In the genomic region with DNA sequence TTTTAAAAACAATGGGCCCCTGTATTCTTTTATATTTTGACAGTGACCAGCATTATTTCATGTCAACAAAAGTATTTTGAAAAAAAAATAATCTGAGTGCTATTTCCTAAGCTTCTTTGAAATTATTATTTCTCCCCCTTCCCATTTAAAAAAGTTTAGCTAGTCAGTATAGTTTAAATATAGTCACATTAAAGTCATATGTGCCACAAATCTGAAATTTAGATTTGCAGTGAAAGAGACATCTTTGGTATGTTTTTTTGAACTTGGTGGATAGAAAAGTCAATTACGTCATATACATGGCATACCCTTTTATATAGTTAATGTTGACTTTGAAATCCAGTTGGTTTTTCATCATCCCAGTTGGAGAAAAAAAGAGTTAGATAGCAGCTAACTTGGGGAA, we compare ENCODE assay signal across 35 cellular contexts.
"Had no signal": no experiment of that assay in that cellular context is flagged by ENCODE, and none has a peak within 500 bp of the region (broad histone marks: within the 10 kb centered on the region; RNA-seq: fewer than 3 reads in every experiment).

No MANE protein-coding gene starts in this region.

- H3K36me3 ChIP-seq: ascending aorta, cardiac muscle cell had no signal

- H3K9me3 Mint-ChIP-seq: activated B cell treated with CpG ODN at 0.5 μM for 24 hours; activated CD4-positive, alpha-beta memory T cell treated with anti-CD3 and anti-CD28 coated beads, Interleukin-2, amount 10 ng/mL, durations not matched to agents 7 days and 5 days; activated CD4-positive, alpha-beta T cell treated with anti-CD3 and anti-CD28 coated beads, Interleukin-2, amount 10 ng/mL, durations not matched to agents 7 days and 5 days; activated naive CD4-positive, alpha-beta T cell treated with anti-CD3 and anti-CD28 coated beads, Interleukin-2, amount 10 ng/mL, durations not matched to agents 7 days and 5 days; activated naive CD4-positive, alpha-beta T cell treated with anti-CD3 and anti-CD28 coated beads, Interleukin-2, amount 50 U/mL, for 24 hours; activated naive CD8-positive, alpha-beta T cell treated with anti-CD3 and anti-CD28 coated beads, Interleukin-2, amount 10 ng/mL, durations not matched to agents 7 days and 5 days; activated naive CD8-positive, alpha-beta T cell treated with anti-CD3 and anti-CD28 coated beads, Interleukin-2, amount 50 U/mL, for 24 hours; activated T-cell treated with anti-CD3 and anti-CD28 coated beads, Interleukin-2, amount 50 U/mL, for 24 hours; activated T-helper 2 cell treated with anti-CD3 and anti-CD28 coated beads, Interferon-gamma antibody, Interleukin-2, Interleukin-4, amounts not matched to agents 10 μg/mL and 5 μg/mL and 100 μg/mL, durations not matched to agents 14 hours and 24 hours and 36 hours; brain; central memory CD8-positive, alpha-beta T cell; T-helper 1 cell treated with Interleukin-12 subunit alpha and Interleukin-12 subunit beta and Interleukin-4 antibody, amounts not matched to agents 30 μg/mL and 1 μg/mL, for 36 hours; T-helper 2 cell treated with Interferon-gamma antibody and Interleukin-4, amounts not matched to agents 5 μg/mL and 100 μg/mL, for 36 hours had no signal

- H3K4me1 ChIP-seq: ascending aorta had no signal

- H3K27ac Mint-ChIP-seq: activated B cell treated with CpG ODN at 0.5 μM for 24 hours; activated CD4-positive, alpha-beta memory T cell treated with anti-CD3 and anti-CD28 coated beads, Interleukin-2, amount 10 ng/mL, durations not matched to agents 7 days and 5 days; activated CD4-positive, alpha-beta T cell treated with anti-CD3 and anti-CD28 coated beads for 36 hours; activated CD4-positive, alpha-beta T cell treated with anti-CD3 and anti-CD28 coated beads, Interleukin-2, amount 10 ng/mL, durations not matched to agents 7 days and 5 days; activated CD8-positive, alpha-beta memory T cell treated with anti-CD3 and anti-CD28 coated beads, Interleukin-2, amount 10 ng/mL, durations not matched to agents 7 days and 5 days; activated CD8-positive, alpha-beta T cell treated with anti-CD3 and anti-CD28 coated beads, Interleukin-2, amount 10 ng/mL, durations not matched to agents 7 days and 5 days; activated naive CD4-positive, alpha-beta T cell treated with anti-CD3 and anti-CD28 coated beads, Interleukin-2, amount 10 ng/mL, durations not matched to agents 7 days and 5 days; activated naive CD4-positive, alpha-beta T cell treated with anti-CD3 and anti-CD28 coated beads, Interleukin-2, amount 50 U/mL, for 24 hours; activated naive CD8-positive, alpha-beta T cell; activated naive CD8-positive, alpha-beta T cell treated with anti-CD3 and anti-CD28 coated beads, Interleukin-2, amount 10 ng/mL, durations not matched to agents 7 days and 5 days; activated naive CD8-positive, alpha-beta T cell treated with anti-CD3 and anti-CD28 coated beads, Interleukin-2, amount 50 U/mL, for 24 hours; activated T-cell treated with anti-CD3 and anti-CD28 coated beads, Interleukin-2, amount 50 U/mL, for 24 hours; activated T-helper 2 cell treated with anti-CD3 and anti-CD28 coated beads, Interferon-gamma antibody, Interleukin-2, Interleukin-4, amounts not matched to agents 10 μg/mL and 5 μg/mL and 100 μg/mL, durations not matched to agents 14 hours and 24 hours and 36 hours; brain; T-helper 1 cell treated with Interleukin-12 subunit alpha and Interleukin-12 subunit beta and Interleukin-4 antibody, amounts not matched to agents 30 μg/mL and 1 μg/mL, for 36 hours; T-helper 2 cell treated with Interferon-gamma antibody and Interleukin-4, amounts not matched to agents 5 μg/mL and 100 μg/mL, for 36 hours had no signal

- DNase-seq: activated B cell treated with CpG ODN at 0.5 μM for 24 hours; activated CD4-positive, alpha-beta memory T cell treated with anti-CD3 and anti-CD28 coated beads, Interleukin-2, amount 10 ng/mL, durations not matched to agents 7 days and 5 days; activated CD4-positive, alpha-beta T cell treated with anti-CD3 and anti-CD28 coated beads for 1 hour; activated CD4-positive, alpha-beta T cell treated with anti-CD3 and anti-CD28 coated beads for 36 hours; activated CD4-positive, alpha-beta T cell treated with anti-CD3 and anti-CD28 coated beads for 48 hours; activated CD4-positive, alpha-beta T cell treated with anti-CD3 and anti-CD28 coated beads, Interleukin-2, amount 10 ng/mL, durations not matched to agents 7 days and 5 days; activated CD4-positive, alpha-beta T cell treated with anti-CD3 and anti-CD28 coated beads, Interleukin-2, amount 50 U/mL, for 48 hours; activated CD8-positive, alpha-beta memory T cell treated with anti-CD3 and anti-CD28 coated beads for 24 hours; activated CD8-positive, alpha-beta memory T cell treated with anti-CD3 and anti-CD28 coated beads, Interleukin-2, amount 10 ng/mL, durations not matched to agents 7 days and 5 days; activated CD8-positive, alpha-beta memory T cell treated with anti-CD3 and anti-CD28 coated beads, Interleukin-2, amount 50 U/mL, for 48 hours; activated CD8-positive, alpha-beta T cell treated with anti-CD3 and anti-CD28 coated beads, Interleukin-2, amount 10 ng/mL, durations not matched to agents 7 days and 5 days; activated effector memory CD4-positive, alpha-beta T cell treated with Interleukin-2 at 50 U/mL for 16 hours; activated gamma-delta T cell; activated naive CD4-positive, alpha-beta T cell treated with anti-CD3 and anti-CD28 coated beads, Interleukin-2, amount 10 ng/mL, durations not matched to agents 7 days and 5 days; activated naive CD4-positive, alpha-beta T cell treated with Interleukin-2 at 50 U/mL for 16 hours; activated naive CD8-positive, alpha-beta T cell treated with anti-CD3 and anti-CD28 coated beads, Interleukin-2, amount 10 ng/mL, durations not matched to agents 7 days and 5 days; activated naive CD8-positive, alpha-beta T cell treated with anti-CD3 and anti-CD28 coated beads, Interleukin-2, amount 50 U/mL, for 24 hours; activated T-cell treated with anti-CD3 and anti-CD28 coated beads, Interleukin-2, amount 50 U/mL, for 24 hours; activated T-cell treated with anti-CD3 and anti-CD28 coated beads, Interleukin-2, amount 50 U/mL, for 48 hours; amygdala; anterior cingulate cortex; caudate nucleus; cerebellar nuclear complex; T-helper 2 cell; T-helper 9 cell had no signal

- H3K36me3 Mint-ChIP-seq: activated CD8-positive, alpha-beta memory T cell treated with anti-CD3 and anti-CD28 coated beads, Interleukin-2, amount 10 ng/mL, durations not matched to agents 7 days and 5 days; activated naive CD4-positive, alpha-beta T cell treated with anti-CD3 and anti-CD28 coated beads, Interleukin-2, amount 10 ng/mL, durations not matched to agents 7 days and 5 days; activated naive CD4-positive, alpha-beta T cell treated with anti-CD3 and anti-CD28 coated beads, Interleukin-2, amount 50 U/mL, for 24 hours; activated naive CD8-positive, alpha-beta T cell; activated naive CD8-positive, alpha-beta T cell treated with anti-CD3 and anti-CD28 coated beads, Interleukin-2, amount 10 ng/mL, durations not matched to agents 7 days and 5 days; brain had no signal

- H3K9me3 ChIP-seq: ascending aorta had no signal

- H3K27ac ChIP-seq: ascending aorta, cardiac muscle cell, VCaP had no signal

- H3K4me3 Mint-ChIP-seq: activated B cell treated with CpG ODN at 0.5 μM for 24 hours; activated CD4-positive, alpha-beta memory T cell treated with anti-CD3 and anti-CD28 coated beads, Interleukin-2, amount 10 ng/mL, durations not matched to agents 7 days and 5 days; activated CD4-positive, alpha-beta T cell treated with anti-CD3 and anti-CD28 coated beads for 36 hours; activated CD4-positive, alpha-beta T cell treated with anti-CD3 and anti-CD28 coated beads, Interleukin-2, amount 10 ng/mL, durations not matched to agents 7 days and 5 days; activated CD8-positive, alpha-beta memory T cell treated with anti-CD3 and anti-CD28 coated beads, Interleukin-2, amount 10 ng/mL, durations not matched to agents 7 days and 5 days; activated CD8-positive, alpha-beta T cell treated with anti-CD3 and anti-CD28 coated beads, Interleukin-2, amount 10 ng/mL, durations not matched to agents 7 days and 5 days; activated naive CD4-positive, alpha-beta T cell treated with anti-CD3 and anti-CD28 coated beads, Interleukin-2, amount 10 ng/mL, durations not matched to agents 7 days and 5 days; activated naive CD4-positive, alpha-beta T cell treated with anti-CD3 and anti-CD28 coated beads, Interleukin-2, amount 50 U/mL, for 24 hours; activated naive CD8-positive, alpha-beta T cell; activated naive CD8-positive, alpha-beta T cell treated with anti-CD3 and anti-CD28 coated beads, Interleukin-2, amount 10 ng/mL, durations not matched to agents 7 days and 5 days; activated naive CD8-positive, alpha-beta T cell treated with anti-CD3 and anti-CD28 coated beads, Interleukin-2, amount 50 U/mL, for 24 hours; activated T-cell treated with anti-CD3 and anti-CD28 coated beads, Interleukin-2, amount 50 U/mL, for 24 hours; brain; central memory CD8-positive, alpha-beta T cell; T-helper 1 cell treated with Interleukin-12 subunit alpha and Interleukin-12 subunit beta and Interleukin-4 antibody, amounts not matched to agents 30 μg/mL and 1 μg/mL, for 36 hours; T-helper 2 cell treated with Interferon-gamma antibody and Interleukin-4, amounts not matched to agents 5 μg/mL and 100 μg/mL, for 36 hours had no signal

- H3K4me1 Mint-ChIP-seq: activated B cell treated with CpG ODN at 0.5 μM for 24 hours; activated CD4-positive, alpha-beta memory T cell treated with anti-CD3 and anti-CD28 coated beads, Interleukin-2, amount 10 ng/mL, durations not matched to agents 7 days and 5 days; activated CD4-positive, alpha-beta T cell treated with anti-CD3 and anti-CD28 coated beads for 36 hours; activated CD4-positive, alpha-beta T cell treated with anti-CD3 and anti-CD28 coated beads, Interleukin-2, amount 10 ng/mL, durations not matched to agents 7 days and 5 days; activated CD8-positive, alpha-beta memory T cell treated with anti-CD3 and anti-CD28 coated beads, Interleukin-2, amount 10 ng/mL, durations not matched to agents 7 days and 5 days; activated naive CD4-positive, alpha-beta T cell treated with anti-CD3 and anti-CD28 coated beads, Interleukin-2, amount 10 ng/mL, durations not matched to agents 7 days and 5 days; activated naive CD4-positive, alpha-beta T cell treated with anti-CD3 and anti-CD28 coated beads, Interleukin-2, amount 50 U/mL, for 24 hours; activated naive CD8-positive, alpha-beta T cell treated with anti-CD3 and anti-CD28 coated beads, Interleukin-2, amount 10 ng/mL, durations not matched to agents 7 days and 5 days; activated naive CD8-positive, alpha-beta T cell treated with anti-CD3 and anti-CD28 coated beads, Interleukin-2, amount 50 U/mL, for 24 hours; central memory CD8-positive, alpha-beta T cell had no signal

- H3K27me3 ChIP-seq: ascending aorta, cardiac muscle cell had no signal

- H3K27me3 Mint-ChIP-seq: activated B cell treated with CpG ODN at 0.5 μM for 24 hours; activated CD4-positive, alpha-beta memory T cell treated with anti-CD3 and anti-CD28 coated beads, Interleukin-2, amount 10 ng/mL, durations not matched to agents 7 days and 5 days; activated CD4-positive, alpha-beta T cell treated with anti-CD3 and anti-CD28 coated beads for 36 hours; activated CD4-positive, alpha-beta T cell treated with anti-CD3 and anti-CD28 coated beads, Interleukin-2, amount 10 ng/mL, durations not matched to agents 7 days and 5 days; activated CD8-positive, alpha-beta memory T cell treated with anti-CD3 and anti-CD28 coated beads, Interleukin-2, amount 10 ng/mL, durations not matched to agents 7 days and 5 days; activated naive CD4-positive, alpha-beta T cell treated with anti-CD3 and anti-CD28 coated beads, Interleukin-2, amount 10 ng/mL, durations not matched to agents 7 days and 5 days; activated naive CD4-positive, alpha-beta T cell treated with anti-CD3 and anti-CD28 coated beads, Interleukin-2, amount 50 U/mL, for 24 hours; activated naive CD8-positive, alpha-beta T cell; activated naive CD8-positive, alpha-beta T cell treated with anti-CD3 and anti-CD28 coated beads, Interleukin-2, amount 10 ng/mL, durations not matched to agents 7 days and 5 days; activated naive CD8-positive, alpha-beta T cell treated with anti-CD3 and anti-CD28 coated beads, Interleukin-2, amount 50 U/mL, for 24 hours; activated T-cell treated with anti-CD3 and anti-CD28 coated beads, Interleukin-2, amount 50 U/mL, for 24 hours; brain; central memory CD8-positive, alpha-beta T cell had no signal

- H3K4me3 ChIP-seq: ascending aorta, cardiac muscle cell had no signal

- ATAC-seq: activated CD4-positive, alpha-beta T cell treated with anti-CD3 and anti-CD28 coated beads for 36 hours; activated CD8-positive, alpha-beta memory T cell treated with anti-CD3 and anti-CD28 coated beads, Interleukin-2, amount 10 ng/mL, durations not matched to agents 7 days and 5 days; activated CD8-positive, alpha-beta T cell treated with anti-CD3 and anti-CD28 coated beads, Interleukin-2, amount 10 ng/mL, durations not matched to agents 7 days and 5 days; activated naive CD8-positive, alpha-beta T cell treated with anti-CD3 and anti-CD28 coated beads, Interleukin-2, amount 50 U/mL, for 24 hours had no signal
